ENCODE assay signal across 22 cellular contexts in the genomic region with DNA sequence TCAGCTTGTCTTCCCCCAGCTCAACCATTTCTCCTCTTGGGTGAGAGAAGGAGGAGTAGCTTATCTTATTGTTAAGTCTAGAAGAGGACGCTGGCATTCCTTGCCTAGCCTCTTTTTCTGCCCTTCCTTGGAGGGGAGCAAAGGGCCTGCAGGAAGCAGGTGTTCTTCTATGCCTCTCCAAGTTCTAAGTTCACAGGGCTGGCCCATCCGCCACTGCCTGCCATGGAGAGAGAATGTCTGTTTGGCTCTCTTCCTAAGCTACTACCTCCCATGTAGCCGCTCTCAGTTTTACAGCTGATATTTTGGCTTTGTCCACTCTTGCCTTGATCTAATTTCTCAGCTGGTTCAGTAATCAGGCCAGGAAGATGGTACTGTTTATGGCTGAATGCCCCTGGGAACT.
"Had no signal": no experiment of that assay in that cellular context is flagged by ENCODE, and none has a peak within 500 bp of the region (broad histone marks: within the 10 kb centered on the region; RNA-seq: fewer than 3 reads in every experiment).

No MANE protein-coding gene starts in this region.

- H3K4me1 ChIP-seq: lower lobe of right lung, prostate gland, right lobe of liver, stomach, thyroid gland, transverse colon, upper lobe of left lung, vagina had no signal

- H3K36me3 Mint-ChIP-seq: naive B cell; natural killer cell; stimulated activated naive B cell treated with anti-CD40 and anti-IgM and Interleukin-4, amounts not matched to agents 10 μg/mL and 1 μg/mL and 100 μg/mL, for 72 hours had no signal

- H3K9me3 Mint-ChIP-seq: naive B cell; natural killer cell; stimulated activated naive B cell treated with anti-CD40 and anti-IgM and Interleukin-4, amounts not matched to agents 10 μg/mL and 1 μg/mL and 100 μg/mL, for 72 hours had no signal

- H3K27me3 ChIP-seq: hepatocyte, ovary, right lobe of liver, testis, thyroid gland, transverse colon, upper lobe of left lung, vagina had no signal

- H3K27ac ChIP-seq: hepatocyte, lower lobe of right lung, ovary, prostate gland, right lobe of liver, stomach, testis, thyroid gland, transverse colon, upper lobe of left lung, vagina had no signal

- H3K9me3 ChIP-seq: lower lobe of right lung, ovary, prostate gland, right lobe of liver, stomach, testis, thyroid gland, transverse colon, upper lobe of left lung, vagina had no signal

- H3K36me3 ChIP-seq: lower lobe of right lung, ovary, prostate gland, right lobe of liver, stomach, thyroid gland, transverse colon, vagina had no signal

- H3K4me1 Mint-ChIP-seq: naive B cell; natural killer cell; stimulated activated naive B cell treated with anti-CD40 and anti-IgM and Interleukin-4, amounts not matched to agents 10 μg/mL and 1 μg/mL and 100 μg/mL, for 72 hours had no signal

- H3K27ac Mint-ChIP-seq: natural killer cell; stimulated activated naive B cell treated with anti-CD40 and anti-IgM and Interleukin-4, amounts not matched to agents 10 μg/mL and 1 μg/mL and 100 μg/mL, for 72 hours had no signal

- H3K4me3 Mint-ChIP-seq: naive B cell; natural killer cell; stimulated activated naive B cell treated with anti-CD40 and anti-IgM and Interleukin-4, amounts not matched to agents 10 μg/mL and 1 μg/mL and 100 μg/mL, for 72 hours had no signal

- H3K4me3 ChIP-seq: hepatocyte, lower lobe of right lung, ovary, prostate gland, right lobe of liver, stomach, testis, thyroid gland, transverse colon, upper lobe of left lung, vagina had no signal

- DNase-seq: islet precursor cell; lower lobe of right lung; mammary epithelial cell; mesenchymal stem cell; naive B cell; natural killer cell; ovary; right lobe of liver; stimulated activated CD4-positive, alpha-beta T cell treated with anti-CD3 and anti-CD28 coated beads, Interleukin-12 subunit alpha, Interleukin-12 subunit beta, amount 100 ng/mL, for 4 hours; stimulated activated CD4-positive, alpha-beta T cell treated with anti-CD3 and anti-CD28 coated beads, Interleukin-15, amount 100 ng/mL, for 24 hours; stimulated activated CD4-positive, alpha-beta T cell treated with anti-CD3 and anti-CD28 coated beads, Interleukin-2, amount 100 ng/mL, for 24 hours; stimulated activated CD4-positive, alpha-beta T cell treated with anti-CD3 and anti-CD28 coated beads, Interleukin-4, amount 100 ng/mL, for 1 hour; stimulated activated naive B cell treated with anti-CD40 and anti-IgM and Interleukin-4, amounts not matched to agents 10 μg/mL and 1 μg/mL and 100 μg/mL, for 72 hours; stimulated activated naive CD8-positive, alpha-beta T cell treated with anti-CD3 and anti-CD28 coated beads, Interleukin-15, Interleukin-2, amounts not matched to agents 100 U/mL and 50 U/mL, for 24 hours; stomach; testis; thyroid gland; transverse colon had no signal
